In the genomic region with DNA sequence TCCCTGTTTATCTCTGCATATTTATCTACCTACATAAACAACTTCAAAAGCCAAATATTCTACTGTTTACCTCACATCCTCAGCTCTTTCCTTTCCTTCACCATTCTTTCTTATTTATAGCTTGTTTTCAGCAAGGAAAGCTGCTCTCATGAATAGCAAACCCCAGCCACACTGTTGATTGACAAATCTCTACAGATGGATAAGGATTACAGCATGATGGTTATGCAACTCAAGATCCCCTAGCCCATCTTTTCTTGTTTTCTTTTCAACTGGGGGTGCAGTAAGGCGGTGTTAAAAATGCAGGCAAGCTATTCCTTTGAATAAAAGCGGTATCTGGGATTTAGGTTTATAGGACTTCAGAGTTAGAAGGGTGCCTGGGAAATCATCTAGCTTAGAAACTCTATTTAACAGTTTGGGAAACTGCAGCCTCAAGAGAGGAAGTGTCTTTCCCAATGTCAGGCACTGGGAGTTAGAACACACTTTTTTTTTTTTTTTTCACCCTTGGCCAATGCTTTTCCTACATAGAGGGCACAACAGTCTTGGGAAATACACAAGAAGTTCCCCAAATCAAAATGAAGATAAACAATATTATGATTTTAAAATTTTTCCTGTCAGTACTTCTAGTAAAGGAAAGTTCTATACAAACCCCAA, we compare ENCODE assay signal across 9 cellular contexts. TPM values are rescaled to one million over a fixed set of nuclear protein-coding genes. Genes with fewer than 3 reads are reported as not detected.
A peak's percentile ranks its signal among the peaks of the same experiment; 100 is the strongest.
DNase-seq lines count a peak whose midpoint lies in the region; ATAC-seq and TF ChIP-seq lines count a peak whose summit lies in the region.
"Had no signal": no experiment of that assay in that cellular context is flagged by ENCODE, and none has a peak within 500 bp of the region (broad histone marks: within the 10 kb centered on the region; RNA-seq: fewer than 3 reads in every experiment).

No MANE protein-coding gene starts in this region.

- peaks cover 54% of the 10 kb centered on the region for H3K4me1 Mint-ChIP-seq in type B pancreatic cell (ENCODE audit: unreplicated experiment)
- peaks cover 12% of the 10 kb centered on the region for H3K4me1 Mint-ChIP-seq in activated T-cell treated with anti-CD3 and anti-CD28 coated beads, Interleukin-2, amount 50 U/mL, for 72 hours (ENCODE audit: low read depth)

- peak overlapping the region; percentile 4 for H3K4me3 Mint-ChIP-seq in type B pancreatic cell
- no peak overlapping the region for H3K4me3 Mint-ChIP-seq in activated T-cell treated with anti-CD3 and anti-CD28 coated beads, Interleukin-2, amount 50 U/mL, for 72 hours

- H3K27me3 ChIP-seq in colonic mucosa (no peaks in the 10 kb centered on the region), mucosa of rectum (ENCODE audit: control insufficient read depth in 2 of 2, insufficient read depth in 2 of 2, low read length in 2 of 2) (peaks cover 0 to 7% of the 10 kb centered on the region in 2 donors)

- no peaks in the 10 kb centered on the region for H3K9me3 Mint-ChIP-seq in type B pancreatic cell
- H3K9me3 Mint-ChIP-seq in activated T-cell treated with anti-CD3 and anti-CD28 coated beads, Interleukin-2, amount 50 U/mL, for 72 hours = no peaks in the 10 kb centered on the region

- DNase-seq in SIG-M5 treated with dmso at 0.1 percent for 504 hours (lab: John Stamatoyannopoulos, UW; ENCODE audit: unreplicated experiment) (peak; percentile 50), SIG-M5 (lab: John Stamatoyannopoulos, UW) (no peak), colonic mucosa (no peak), type B pancreatic cell (ENCODE audit: extremely low spot score, unreplicated experiment) (no peak), SW480 (ENCODE audit: low spot score) (no peak)
- no peak for DNase-seq in activated T-cell treated with anti-CD3 and anti-CD28 coated beads, Interleukin-2, amount 50 U/mL, for 72 hours
- DNase-seq: NCI-H1436 had no signal

- H3K9ac ChIP-seq in colonic mucosa (ENCODE audit: low read depth in 2 of 2, low read length in 2 of 2) (peak overlapping the region in 1 of 2 donors; percentile 67), mucosa of rectum (ENCODE audit: low read depth in 1 of 2, low read length in 2 of 2) (no peak overlapping the region)

- peaks cover 8% of the 10 kb centered on the region for H3K27me3 Mint-ChIP-seq in type B pancreatic cell
- H3K27me3 Mint-ChIP-seq in activated T-cell treated with anti-CD3 and anti-CD28 coated beads, Interleukin-2, amount 50 U/mL, for 72 hours (ENCODE audit: low read depth) = peaks cover 38% of the 10 kb centered on the region

- peak overlapping the region; percentile 86 for H3K27ac Mint-ChIP-seq in type B pancreatic cell
- no peak overlapping the region for H3K27ac Mint-ChIP-seq in activated T-cell treated with anti-CD3 and anti-CD28 coated beads, Interleukin-2, amount 50 U/mL, for 72 hours

- H3K9me3 ChIP-seq in colonic mucosa (no peaks in the 10 kb centered on the region), mucosa of rectum (ENCODE audit: control insufficient read depth in 2 of 2, low read length in 2 of 2) (no peaks in the 10 kb centered on the region)

- no peak for TF ChIP-seq POLR2A in GM18505 (IDR thresholded peaks at IDR 0.05; ENCODE audit: borderline replicate concordance, extremely low read depth, insufficient read depth, insufficient read length)

- intact Hi-C loops in colonic mucosa (cut with DNase I) = no loop called here

- H3K4me3 ChIP-seq in colonic mucosa = peak overlapping the region; percentile 35
- H3K4me3 ChIP-seq in mucosa of rectum (ENCODE audit: low read length in 2 of 2) = peak overlapping the region in 1 of 2 donors; percentile 80

- peaks cover 11% of the 10 kb centered on the region for H3K36me3 Mint-ChIP-seq in type B pancreatic cell
- no peaks in the 10 kb centered on the region for H3K36me3 Mint-ChIP-seq in activated T-cell treated with anti-CD3 and anti-CD28 coated beads, Interleukin-2, amount 50 U/mL, for 72 hours (ENCODE audit: insufficient read depth in 2 of 2)

- H3K4me1 ChIP-seq in colonic mucosa = no peaks in the 10 kb centered on the region
- H3K4me1 ChIP-seq in mucosa of rectum (ENCODE audit: control insufficient read depth in 2 of 2, insufficient read depth in 2 of 2, low read length in 2 of 2) = peaks cover 8 to 9% of the 10 kb centered on the region in 2 donors

- no peak for ATAC-seq in activated T-cell treated with anti-CD3 and anti-CD28 coated beads, Interleukin-2, amount 50 U/mL, for 72 hours (replicated peaks in 1 of 2)
- no peak for ATAC-seq in GM18505 (IDR thresholded peaks at IDR 0.05; ENCODE audit: unreplicated experiment)

- no peak for TF ChIP-seq CTCF in colonic mucosa (IDR thresholded peaks at IDR 0.05)
- no peak for TF ChIP-seq CTCF in type B pancreatic cell (conservative IDR thresholded peaks at IDR 0.05)

- H3K36me3 ChIP-seq in colonic mucosa (no peaks in the 10 kb centered on the region), mucosa of rectum (ENCODE audit: control insufficient read depth in 2 of 2, insufficient read depth in 2 of 2, low read length in 2 of 2) (no peaks in the 10 kb centered on the region)

- H3K27ac ChIP-seq in colonic mucosa (peak overlapping the region; percentile 60), mucosa of rectum (ENCODE audit: low read depth in 2 of 2, low read length in 2 of 2) (peak overlapping the region; percentile 78 to 88)

RNA-seq across cellular contexts. Expression of gene SPARC, which starts 2.7 kb away (rescaled TPM):
- total RNA-seq in colonic mucosa (100 to 1,000 TPM; 107 to 258 TPM), type B pancreatic cell (ENCODE audit: low replicate concordance) (454 and 973 TPM in 2 replicates)
- total RNA-seq in activated T-cell treated with anti-CD3 and anti-CD28 coated beads, Interleukin-2, amount 50 U/mL, for 72 hours = not detected

Comparison
In these comparisons a context has a peak if more than half of its experiments do, and no peak if none do; other contexts are left out.
1. RNA of gene SPARC, which starts 2.7 kb away (total RNA-seq): 454 to 973 TPM in type B pancreatic cell and 107 to 258 TPM in colonic mucosa; not detected in activated T-cell treated with anti-CD3 and anti-CD28 coated beads, Interleukin-2, amount 50 U/mL, for 72 hours; every median in the first group is over 100 times any median in the second.